20 cellular contexts compared by ENCODE assay signal in genomic region chr2:162885281-162886070, GRCh38.
"Had no signal": no experiment of that assay in that cellular context is flagged by ENCODE, and none has a peak within 500 bp of the region (broad histone marks: within the 10 kb centered on the region; RNA-seq: fewer than 3 reads in every experiment).

No MANE protein-coding gene starts in this region.

- DNase-seq: activated CD4-positive, alpha-beta T cell treated with anti-CD3 and anti-CD28 coated beads for 4 hours; activated CD4-positive, alpha-beta T cell treated with anti-CD3 and anti-CD28 coated beads, Interleukin-2, amount 50 U/mL, for 4 hours; activated CD8-positive, alpha-beta T cell treated with anti-CD3 and anti-CD28 coated beads, Interleukin-2, amount 10 ng/mL, durations not matched to agents 7 days and 5 days; activated effector memory CD4-positive, alpha-beta T cell treated with anti-CD3 and anti-CD28 coated beads, Interleukin-2, amount 50 U/mL, for 16 hours; activated naive CD4-positive, alpha-beta T cell treated with Interleukin-2 at 50 U/mL for 16 hours; activated naive CD8-positive, alpha-beta T cell treated with anti-CD3 and anti-CD28 coated beads, Interleukin-2, amount 50 U/mL, for 24 hours; activated T-cell treated with anti-CD3 and anti-CD28 coated beads, Interleukin-2, amount 50 U/mL, for 24 hours; amniotic stem cell; brain microvascular endothelial cell; colonic mucosa; KG1; NCI-H1092; NCI-H1417; NCI-H1694 treated with DMSO at 0.1 percent for 48 hours; NCI-H2029 treated with DMSO at 0.1 percent for 48 hours; NCI-H526 treated with DMSO at 0.1 percent for 48 hours; Peyer's patch; Right ventricle myocardium superior; SJCRH30; SW 1271 had no signal
